Comparison of ENCODE assay signal across 2 cellular contexts in genomic region chr16:74982303-74982702, GRCh38.
A peak's percentile ranks its signal among the peaks of the same experiment; 100 is the strongest.
TF ChIP-seq lines count a peak whose summit lies in the region.

No MANE protein-coding gene starts in this region.

TF ChIP-seq in HEK293, 187 proteins besides CTCF, POLR2A, EP300 and RAD21 (continued from another document):
- TF ChIP-seq SP7 (tag by site-specific recombination; IDR thresholded peaks at IDR 0.05) (peak; percentile 99), IKZF3 (tag by site-specific recombination; IDR thresholded peaks at IDR 0.05) (peak; percentile 25; the same call in 1 of the 2 replicates), GFI1B (tag by site-specific recombination; IDR thresholded peaks at IDR 0.05) (no peak), ZNF274 (IDR thresholded peaks at IDR 0.05; ENCODE audit: low read length) (no peak), ZNF274 (tag by site-specific recombination; IDR thresholded peaks at IDR 0.05; ENCODE audit: borderline replicate concordance) (no peak), ZNF513 (tag by site-specific recombination; IDR thresholded peaks at IDR 0.05) (0 out of 2 replicates have a peak, but pooled peaks have one; percentile 8), OSR2 (tag by site-specific recombination; IDR thresholded peaks at IDR 0.05) (peak; percentile 50), GLIS1 (tag by site-specific recombination; IDR thresholded peaks at IDR 0.05) (0 out of 2 replicates have a peak, but pooled peaks have one; percentile 38), ZIC2 (tag by site-specific recombination; IDR thresholded peaks at IDR 0.05) (peak; percentile 73), WT1 (tag by site-specific recombination; IDR thresholded peaks at IDR 0.05) (peak; percentile 40; the same call in 1 of the 2 replicates)

TF ChIP-seq in neural cell, 6 proteins besides CTCF, POLR2A, EP300 and RAD21 (continued from another document):
- TF ChIP-seq REST (IDR thresholded peaks at IDR 0.05; ENCODE audit: borderline replicate concordance) (no peak), EZH2 (IDR thresholded peaks at IDR 0.05; ENCODE audit: borderline replicate concordance, insufficient read depth, low read length, poor library complexity, severe bottlenecking) (no peak), SMC3 (conservative IDR thresholded peaks at IDR 0.05; ENCODE audit: poor library complexity) (no peak)
